8 cellular contexts compared by ENCODE assay signal in the genomic region with DNA sequence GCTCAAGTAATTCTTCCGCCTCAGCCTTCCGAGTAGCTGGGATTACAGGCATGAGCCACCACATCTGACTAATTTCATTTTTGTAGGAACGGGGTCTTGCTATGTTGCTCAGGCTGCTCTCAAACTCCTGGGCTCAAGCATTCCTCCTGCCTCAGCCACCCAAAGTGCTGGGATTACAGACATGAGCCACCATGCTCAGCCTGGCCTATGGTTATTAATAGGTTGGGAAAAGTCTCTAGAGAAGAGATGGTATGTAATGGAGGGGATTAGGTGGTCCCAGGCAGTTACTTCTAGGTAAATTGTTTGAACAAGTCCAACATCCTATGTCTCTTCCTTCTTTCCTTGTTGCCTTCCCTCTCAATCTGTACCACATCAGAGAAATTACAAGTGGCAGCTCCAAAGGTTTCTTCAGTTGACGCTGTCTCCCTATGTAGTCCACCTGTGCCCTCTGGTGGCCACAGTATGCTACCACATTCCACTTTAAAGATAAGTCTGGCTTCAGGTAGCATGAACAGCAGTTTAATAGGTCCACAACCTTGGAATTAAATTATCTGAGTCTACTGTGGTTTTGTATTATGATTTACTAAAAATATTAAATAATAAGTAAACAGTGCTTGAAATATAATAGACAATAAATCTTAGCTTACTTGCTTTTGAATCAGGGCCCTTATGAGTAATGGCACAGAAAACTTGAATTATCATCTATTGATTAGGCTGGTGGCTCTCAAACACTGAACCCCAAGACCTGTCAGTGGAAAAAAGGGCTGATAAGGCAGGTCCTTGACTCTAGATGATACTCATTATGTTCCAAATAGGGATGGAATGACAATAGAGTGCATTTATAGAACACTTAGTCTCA. TPM values are rescaled to one million over a fixed set of nuclear protein-coding genes. Genes with fewer than 3 reads are reported as not detected.
DNase-seq lines count a peak whose midpoint lies in the region; ATAC-seq and TF ChIP-seq lines count a peak whose summit lies in the region.

No MANE protein-coding gene starts in this region.

- no peak overlapping the region for H2BK120ac ChIP-seq in neuronal stem cell (ENCODE audit: low read depth, low read length)

- H3K79me1 ChIP-seq in neuronal stem cell (ENCODE audit: low read depth, low read length), result no peaks in the 10 kb centered on the region

- no peak overlapping the region for H3K4ac ChIP-seq in neuronal stem cell (ENCODE audit: low read length)

- no peak overlapping the region for H4K91ac ChIP-seq in neuronal stem cell (ENCODE audit: low read depth, low read length, poor library complexity)

- H3K36me3 Mint-ChIP-seq in CD8-positive, alpha-beta T cell, result peaks cover 13% of the 10 kb centered on the region
- H3K36me3 Mint-ChIP-seq in activated T-cell treated with anti-CD3 and anti-CD28 coated beads, Interleukin-2, amount 50 U/mL, for 72 hours (ENCODE audit: insufficient read depth in 2 of 2), result peaks cover 0 to under 1% of the 10 kb centered on the region in 2 donors

- ATAC-seq in CD8-positive, alpha-beta T cell, result peak; percentile 97
- peak; percentile 52 for ATAC-seq in GM21360 (IDR thresholded peaks at IDR 0.05; ENCODE audit: unreplicated experiment)
- peak; percentile 69 to 80 for ATAC-seq in activated T-cell treated with anti-CD3 and anti-CD28 coated beads, Interleukin-2, amount 50 U/mL, for 72 hours (replicated peaks in 1 of 2)

- peak; percentile 94 for TF ChIP-seq CTCF in CD8-positive, alpha-beta T cell (IDR thresholded peaks at IDR 0.05)
- peak; percentile 80 to 96 (median 93) for TF ChIP-seq CTCF in thyroid gland (IDR thresholded peaks at IDR 0.05)

- H2AK5ac ChIP-seq in neuronal stem cell (ENCODE audit: low read depth, low read length), result no peak overlapping the region

- no peak overlapping the region for H2BK5ac ChIP-seq in neuronal stem cell (ENCODE audit: low read length)

- H3K9me3 ChIP-seq in CD8-positive, alpha-beta T cell (ENCODE audit: low read length), result no peaks in the 10 kb centered on the region
- H3K9me3 ChIP-seq in neuronal stem cell (replicated peaks in 1 of 2; ENCODE audit: control insufficient read depth in 2 of 2, insufficient read depth in 1 of 2, low read depth in 1 of 2, low read length in 2 of 2), result no peaks in the 10 kb centered on the region
- no peaks in the 10 kb centered on the region for H3K9me3 ChIP-seq in thyroid gland

- no peak overlapping the region for H3K4me3 Mint-ChIP-seq in CD8-positive, alpha-beta T cell
- H3K4me3 Mint-ChIP-seq in activated T-cell treated with anti-CD3 and anti-CD28 coated beads, Interleukin-2, amount 50 U/mL, for 72 hours, result no peak overlapping the region

- H3K27me3 Mint-ChIP-seq in CD8-positive, alpha-beta T cell (ENCODE audit: low read depth), result no peaks in the 10 kb centered on the region
- no peaks in the 10 kb centered on the region for H3K27me3 Mint-ChIP-seq in activated T-cell treated with anti-CD3 and anti-CD28 coated beads, Interleukin-2, amount 50 U/mL, for 72 hours (ENCODE audit: low read depth)

- H3K4me2 ChIP-seq in neuronal stem cell (ENCODE audit: insufficient read depth, low read length, poor library complexity, severe bottlenecking), result no peak overlapping the region

- peaks cover 2% of the 10 kb centered on the region for H3K4me1 Mint-ChIP-seq in CD8-positive, alpha-beta T cell (ENCODE audit: low read depth)
- H3K4me1 Mint-ChIP-seq in activated T-cell treated with anti-CD3 and anti-CD28 coated beads, Interleukin-2, amount 50 U/mL, for 72 hours (ENCODE audit: low read depth), result peaks cover 4% of the 10 kb centered on the region

- POLR2A ChIA-PET in CD8-positive, alpha-beta T cell (lab: Charles Lee), result no interaction called here

- H3K9ac ChIP-seq in neuronal stem cell (ENCODE audit: low read depth, low read length, poor library complexity), result no peak overlapping the region

- H3K9me3 Mint-ChIP-seq in CD8-positive, alpha-beta T cell, result no peaks in the 10 kb centered on the region
- H3K9me3 Mint-ChIP-seq in activated T-cell treated with anti-CD3 and anti-CD28 coated beads, Interleukin-2, amount 50 U/mL, for 72 hours, result no peaks in the 10 kb centered on the region

- CTCF ChIA-PET in CD8-positive, alpha-beta T cell (lab: Charles Lee), result interaction anchor here (0.6 to 5.1 kb wide), 37 partner anchors 9 to 372 kb away, joined by 3 to 126 read pairs (median 4); partner anchors contain the start of genes SLC26A2 and TIGD6

- no peak for TF ChIP-seq POLR2A in thyroid gland (IDR thresholded peaks at IDR 0.05)

- no peak overlapping the region for H3K4me3 ChIP-seq in CD8-positive, alpha-beta T cell (ENCODE audit: low read depth, low read length)
- no peak overlapping the region for H3K4me3 ChIP-seq in neuronal stem cell (ENCODE audit: low read length in 2 of 2)
- H3K4me3 ChIP-seq in thyroid gland (replicated peaks in 1 of 3), result no peak overlapping the region

- no peak overlapping the region for H3K27ac ChIP-seq in CD8-positive, alpha-beta T cell (ENCODE audit: low read depth, low read length)
- no peak overlapping the region for H3K27ac ChIP-seq in neuronal stem cell (replicated peaks; ENCODE audit: low read length)
- no peak overlapping the region for H3K27ac ChIP-seq in thyroid gland

- H3K27ac Mint-ChIP-seq in CD8-positive, alpha-beta T cell, result no peak overlapping the region
- H3K27ac Mint-ChIP-seq in activated T-cell treated with anti-CD3 and anti-CD28 coated beads, Interleukin-2, amount 50 U/mL, for 72 hours, result no peak overlapping the region

- H2BK15ac ChIP-seq in neuronal stem cell (ENCODE audit: low read length), result no peak overlapping the region

- H2BK12ac ChIP-seq in neuronal stem cell (ENCODE audit: low read length), result no peak overlapping the region

- no peaks in the 10 kb centered on the region for H3K27me3 ChIP-seq in CD8-positive, alpha-beta T cell (ENCODE audit: insufficient read depth, low read length)
- no peaks in the 10 kb centered on the region for H3K27me3 ChIP-seq in neuronal stem cell (ENCODE audit: control insufficient read depth in 3 of 3, insufficient read depth in 3 of 3, low read depth in 1 of 3, low read length in 3 of 3)
- no peaks in the 10 kb centered on the region for H3K27me3 ChIP-seq in thyroid gland

- H3K4me1 ChIP-seq in CD8-positive, alpha-beta T cell (ENCODE audit: insufficient read depth, low read length), result no peaks in the 10 kb centered on the region
- H3K4me1 ChIP-seq in neuronal stem cell (ENCODE audit: control insufficient read depth in 2 of 2, insufficient read depth in 1 of 2, low read depth in 1 of 2, low read length in 2 of 2) (no peaks in the 10 kb centered on the region), thyroid gland (peaks cover 14 to 17% of the 10 kb centered on the region in 2 donors)

- WGBS in neuronal stem cell (ENCODE audit: extremely low coverage in 2 of 2, insufficient read length in 2 of 2, insufficient replicate concordance in 1 of 2), 2 donors, result no CpG with 5 or more reads among the region's 4 CpGs
- 67 to 69% methylated on average over 4 of the region's 4 CpGs for WGBS in thyroid gland, 2 donors

- H3K36me3 ChIP-seq in CD8-positive, alpha-beta T cell (ENCODE audit: insufficient read depth, low read length), result no peaks in the 10 kb centered on the region
- H3K36me3 ChIP-seq in neuronal stem cell (replicated peaks in 1 of 2; ENCODE audit: control insufficient read depth in 2 of 2, insufficient read depth in 2 of 2, low read length in 2 of 2), result peaks cover 3 to 17% of the 10 kb centered on the region in 2 donors
- no peaks in the 10 kb centered on the region for H3K36me3 ChIP-seq in thyroid gland

- H3K18ac ChIP-seq in neuronal stem cell (ENCODE audit: low read length), result no peak overlapping the region

- no peak overlapping the region for H3K14ac ChIP-seq in neuronal stem cell (ENCODE audit: low read length)

- no peak overlapping the region for H4K8ac ChIP-seq in neuronal stem cell (ENCODE audit: low read depth, low read length)

- DNase-seq in CD8-positive, alpha-beta T cell, result peak; percentile 35 to 73 (median 59)
- peak; percentile 69 for DNase-seq in LHCN-M2 (ENCODE audit: low read depth)
- peak; percentile 81 for DNase-seq in RKO (ENCODE audit: low spot score)
- peak; percentile 63 to 68 for DNase-seq in activated T-cell treated with anti-CD3 and anti-CD28 coated beads, Interleukin-2, amount 50 U/mL, for 72 hours
- DNase-seq in fibroblast of peridontal ligament (ENCODE audit: extremely low read depth), result peak; percentile 80
- DNase-seq in neuronal stem cell (ENCODE audit: low spot score), result peak; percentile 77
- peak; percentile 83 to 86 for DNase-seq in thyroid gland

- H3K23ac ChIP-seq in neuronal stem cell (ENCODE audit: low read depth, low read length, poor library complexity), result no peak overlapping the region

- no peak overlapping the region for H2AFZ ChIP-seq in neuronal stem cell (ENCODE audit: low read length)

- intact Hi-C loops in CD8-positive, alpha-beta T cell (cut with DNase I, micrococcal nuclease), result loop anchor here (1.0 to 5.0 kb wide), 5 partner anchors 137 to 354 kb away; no protein-coding TSS in a partner anchor
- intact Hi-C loops in thyroid gland (cut with DNase I), result loop anchor here (10.0 kb wide), 1 partner anchor 356 kb away; no protein-coding TSS in a partner anchor

RNA-seq across cellular contexts. Expression of gene TIGD6, which starts 9.7 kb away (rescaled TPM):
- 1 to 10 TPM in 1 of 2 experiments, under 1 TPM in 1; 0.97 to 1.5 TPM for total RNA-seq in CD8-positive, alpha-beta T cell
- total RNA-seq in LHCN-M2 (2014; rRNA removed) (5.6 and 6.9 TPM in 2 replicates), thyroid gland (1 to 10 TPM; 6.4 to 7.9 (median 6.7) TPM)
- 6.2 TPM for polyA plus RNA-seq in LHCN-M2 (2012)
- 1 to 10 TPM; 2.6 to 3.1 TPM for total RNA-seq in activated T-cell treated with anti-CD3 and anti-CD28 coated beads, Interleukin-2, amount 50 U/mL, for 72 hours
- 4.2 TPM for polyA plus RNA-seq in neuronal stem cell (2013, experiment 1 of 2)
- polyA plus RNA-seq in neuronal stem cell (2013, experiment 2 of 2), result 3.6 TPM

RNA-seq across cellular contexts. Expression of gene HMGXB3, which starts 9.8 kb away (rescaled TPM):
- total RNA-seq in CD8-positive, alpha-beta T cell, result 10 to 100 TPM; 27.4 to 29.7 TPM
- 49.6 and 57.9 TPM in 2 replicates for total RNA-seq in LHCN-M2 (2014; rRNA removed)
- polyA plus RNA-seq in LHCN-M2 (2012), result 30.8 TPM
- 10 to 100 TPM; 32.2 to 34.6 TPM for total RNA-seq in activated T-cell treated with anti-CD3 and anti-CD28 coated beads, Interleukin-2, amount 50 U/mL, for 72 hours
- 17.8 TPM for polyA plus RNA-seq in neuronal stem cell (2013, experiment 1 of 2)
- polyA plus RNA-seq in neuronal stem cell (2013, experiment 2 of 2), result 17.2 TPM
- 10 to 100 TPM; 35.5 to 70.2 (median 41.1) TPM for total RNA-seq in thyroid gland

RNA-seq across cellular contexts. Expression of gene SLC26A2, which starts 30.2 kb away (rescaled TPM):
- 1 to 10 TPM; 2.0 to 2.2 TPM for total RNA-seq in CD8-positive, alpha-beta T cell
- 36.2 and 36.3 TPM in 2 replicates for total RNA-seq in LHCN-M2 (2014; rRNA removed)
- polyA plus RNA-seq in LHCN-M2 (2012), result 8.1 TPM
- 1 to 10 TPM; 7.5 to 8.0 TPM for total RNA-seq in activated T-cell treated with anti-CD3 and anti-CD28 coated beads, Interleukin-2, amount 50 U/mL, for 72 hours
- 6.6 TPM for polyA plus RNA-seq in neuronal stem cell (2013, experiment 1 of 2)
- 6.5 TPM for polyA plus RNA-seq in neuronal stem cell (2013, experiment 2 of 2)
- 10 to 100 TPM; 10.1 to 13.6 (median 12.8) TPM for total RNA-seq in thyroid gland

RNA-seq across cellular contexts. Expression of gene PDE6A, which starts 46.2 kb away (rescaled TPM):
- not detected for total RNA-seq in CD8-positive, alpha-beta T cell
- total RNA-seq in LHCN-M2 (2014; rRNA removed) (0.58 and 1.1 TPM in 2 replicates), thyroid gland (not detected)
- 0.83 TPM for polyA plus RNA-seq in LHCN-M2 (2012)
- total RNA-seq in activated T-cell treated with anti-CD3 and anti-CD28 coated beads, Interleukin-2, amount 50 U/mL, for 72 hours, result under 1 TPM in 1 of 2 donors, not detected in 1; 0.05 TPM
- not detected for polyA plus RNA-seq in neuronal stem cell (2013, experiment 1 of 2)
- not detected for polyA plus RNA-seq in neuronal stem cell (2013, experiment 2 of 2)
